8 cellular contexts compared by ENCODE assay signal in genomic region chr1:9867408-9868243, GRCh38. TPM values are rescaled to one million over a fixed set of nuclear protein-coding genes. Genes with fewer than 3 reads are reported as not detected.
A peak's percentile ranks its signal among the peaks of the same experiment; 100 is the strongest.
DNase-seq lines count a peak whose midpoint lies in the region; ATAC-seq and TF ChIP-seq lines count a peak whose summit lies in the region.

No MANE protein-coding gene starts in this region.

- H3K27me3 Mint-ChIP-seq in WTC11 (ENCODE audit: low read depth): no peaks in the 10 kb centered on the region

- in situ Hi-C loops in T47D (cut with HindIII; ENCODE audit: low pct_unique_long_range_greater_than_20kb, low sequenced_read_pairs): no loop called here

- ATAC-seq in GM21717 (IDR thresholded peaks at IDR 0.05; ENCODE audit: unreplicated experiment) (peak; percentile 52), WTC11 (peak; percentile 90), GM19395 (IDR thresholded peaks at IDR 0.05; ENCODE audit: unreplicated experiment) (no peak)

- CTCF ChIA-PET in WTC11 (lab: Charles Lee): interaction anchor here (0.7 to 2.0 kb wide), 12 partner anchors 9 to 147 kb away, joined by 3 to 22 read pairs (median 4); no protein-coding TSS in a partner anchor

- DNase-seq in COLO829 (ENCODE audit: low spot score) (peak; percentile 53), NCI-H2081 treated with DMSO at 0.1 percent for 48 hours (lab: John Stamatoyannopoulos, UW) (peak; percentile 7), WTC11 (ENCODE audit: low spot score) (peak; percentile 93), T47D (ENCODE audit: low read depth in 1 of 2, low spot score in 1 of 2) (peak; percentile 63 to 66), islet precursor cell (peak; percentile 85)
- peak; percentile 84 for DNase-seq in stimulated activated CD4-positive, alpha-beta T cell treated with anti-CD3 and anti-CD28 coated beads, Interleukin-1b, Interleukin-23, amount 100 ng/mL, for 48 hours

- no peaks in the 10 kb centered on the region for H3K36me3 Mint-ChIP-seq in WTC11

- POLR2A ChIA-PET in WTC11 (lab: Charles Lee): no interaction called here

- no peak overlapping the region for H3K27ac Mint-ChIP-seq in WTC11

- no peaks in the 10 kb centered on the region for H3K9me3 Mint-ChIP-seq in WTC11

- H3K4me1 Mint-ChIP-seq in WTC11: peaks cover 8% of the 10 kb centered on the region

- H3K4me3 Mint-ChIP-seq in WTC11: no peak overlapping the region

- peak; percentile 99 for TF ChIP-seq CTCF in WTC11 (IDR thresholded peaks at IDR 0.05)

TF ChIP-seq in WTC11, 78 proteins besides CTCF, POLR2A, EP300 and RAD21:
- peak; percentile 50; the same call in 1 of the 2 replicates for TF ChIP-seq HMGXB4 (CRISPR knock-in tag; IDR thresholded peaks at IDR 0.05)
- TF ChIP-seq IRF1 (CRISPR knock-in tag; IDR thresholded peaks at IDR 0.05): no peak

RNA-seq across cellular contexts. Expression of gene CTNNBIP1, which starts 42.4 kb away (rescaled TPM):
- total RNA-seq in WTC11 (2021): 51.8 to 58.2 TPM (median 53.0 TPM) in 3 replicates

RNA-seq across cellular contexts. Expression of gene CLSTN1, which starts 43.9 kb away (rescaled TPM):
- 119 to 128 TPM (median 124 TPM) in 3 replicates for total RNA-seq in WTC11 (2021)

Comparison
In these comparisons a context has a peak if more than half of its experiments do, and no peak if none do; other contexts are left out.
1. DNase-seq: peak in every context shown above with its lines; median percentile 93 in WTC11; 85 in islet precursor cell; 84 in stimulated activated CD4-positive, alpha-beta T cell treated with anti-CD3 and anti-CD28 coated beads, Interleukin-1b, Interleukin-23, amount 100 ng/mL, for 48 hours; 64 in T47D; 53 in COLO829; 7 in NCI-H2081 treated with DMSO at 0.1 percent for 48 hours.